Comparison of ENCODE assay signal across 7 cellular contexts in genomic region chr22:46312848-46313247, GRCh38. TPM values are rescaled to one million over a fixed set of nuclear protein-coding genes. Genes with fewer than 3 reads are reported as not detected.
"Had no signal": no experiment of that assay in that cellular context is flagged by ENCODE, and none has a peak within 500 bp of the region (broad histone marks: within the 10 kb centered on the region; RNA-seq: fewer than 3 reads in every experiment).

No MANE protein-coding gene starts in this region.

RNA-seq across cellular contexts. Expression of gene PKDREJ, which starts 49.7 kb away (rescaled TPM):
- total RNA-seq: OCI-LY7, PC-3, PC-9, RPMI7951, SJSA1, SK-MEL-5 had no signal
- polyA plus RNA-seq: SK-N-SH had no signal
